In the genomic region with DNA sequence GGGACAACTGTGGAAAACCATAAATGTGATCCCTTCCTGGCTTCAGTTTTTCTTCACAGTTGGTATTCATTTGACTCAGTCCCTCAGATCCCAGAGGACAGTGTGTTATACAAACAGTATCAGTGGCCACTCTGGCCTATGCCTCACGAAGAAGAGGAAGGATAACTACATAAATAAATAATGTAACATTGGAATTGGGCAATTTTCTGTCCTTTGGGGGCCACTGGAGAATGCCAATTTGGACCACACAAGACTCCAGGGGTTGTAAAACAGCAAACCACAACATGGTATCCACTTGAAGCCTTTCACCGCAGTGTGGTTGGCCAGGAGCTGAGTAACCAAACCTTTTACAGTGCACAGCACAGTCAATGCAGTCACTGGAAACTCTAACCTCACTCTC, we compare ENCODE assay signal across 19 cellular contexts.
DNase-seq lines count a peak whose midpoint lies in the region; ATAC-seq and TF ChIP-seq lines count a peak whose summit lies in the region.
"Had no signal": no experiment of that assay in that cellular context is flagged by ENCODE, and none has a peak within 500 bp of the region (broad histone marks: within the 10 kb centered on the region; RNA-seq: fewer than 3 reads in every experiment).

No MANE protein-coding gene starts in this region.

- H3K27me3 Mint-ChIP-seq in GM23338 (ENCODE audit: insufficient read depth, low read depth, poor library complexity) (no peaks in the 10 kb centered on the region), T-cell (no peaks in the 10 kb centered on the region)
- no peaks in the 10 kb centered on the region for H3K27me3 Mint-ChIP-seq in activated T-cell treated with anti-CD3 and anti-CD28 coated beads, Interleukin-2, amount 50 U/mL, for 72 hours (ENCODE audit: low read depth)
- H3K27me3 Mint-ChIP-seq: activated CD8-positive, alpha-beta T cell treated with anti-CD3 and anti-CD28 coated beads for 36 hours; IgD-negative memory B cell; memory B cell had no signal

- no peak overlapping the region for H3K27ac Mint-ChIP-seq in GM23338
- H3K27ac Mint-ChIP-seq in T-cell = no peak overlapping the region
- no peak overlapping the region for H3K27ac Mint-ChIP-seq in activated T-cell treated with anti-CD3 and anti-CD28 coated beads, Interleukin-2, amount 50 U/mL, for 72 hours
- H3K27ac Mint-ChIP-seq: activated CD8-positive, alpha-beta T cell treated with anti-CD3 and anti-CD28 coated beads for 36 hours; CD14-positive monocyte; IgD-negative memory B cell; memory B cell had no signal

- H3K9me2 ChIP-seq in GM23338 (ENCODE audit: insufficient read depth) = no peaks in the 10 kb centered on the region

- ATAC-seq in GM23338 (no peak), GM19395 (IDR thresholded peaks at IDR 0.05; ENCODE audit: unreplicated experiment) (no peak), T-cell (replicated peaks in 1 of 4) (no peak)
- ATAC-seq in activated T-cell treated with anti-CD3 and anti-CD28 coated beads, Interleukin-2, amount 50 U/mL, for 72 hours (replicated peaks in 1 of 2) = no peak
- ATAC-seq: activated CD8-positive, alpha-beta T cell treated with anti-CD3 and anti-CD28 coated beads for 36 hours; SK-N-SH treated with all-trans-retinoic acid at 6 μM for 48 hours had no signal

- H3K27ac ChIP-seq in GM23338 (ENCODE audit: low read depth) = no peak overlapping the region
- H3K27ac ChIP-seq: vagina had no signal

- peak overlapping the region; percentile 24; the same call in 1 of the 2 replicates for H2AFZ ChIP-seq in GM23338

- no peaks in the 10 kb centered on the region for H4K20me1 ChIP-seq in GM23338 (replicated peaks; ENCODE audit: insufficient read depth)

- no peaks in the 10 kb centered on the region for H3K9me3 Mint-ChIP-seq in GM23338
- H3K9me3 Mint-ChIP-seq in T-cell = peaks cover 8 to 11% (median 11%) of the 10 kb centered on the region in 3 donors
- H3K9me3 Mint-ChIP-seq in activated T-cell treated with anti-CD3 and anti-CD28 coated beads, Interleukin-2, amount 50 U/mL, for 72 hours = peaks cover 8 to 10% of the 10 kb centered on the region in 2 donors

- H3K36me3 ChIP-seq in GM23338 (ENCODE audit: insufficient read depth) = no peaks in the 10 kb centered on the region
- H3K36me3 ChIP-seq: vagina had no signal

- H3K36me3 Mint-ChIP-seq in GM23338 (ENCODE audit: low read depth) = no peaks in the 10 kb centered on the region
- no peaks in the 10 kb centered on the region for H3K36me3 Mint-ChIP-seq in T-cell
- no peaks in the 10 kb centered on the region for H3K36me3 Mint-ChIP-seq in activated T-cell treated with anti-CD3 and anti-CD28 coated beads, Interleukin-2, amount 50 U/mL, for 72 hours (ENCODE audit: insufficient read depth in 2 of 2)
- H3K36me3 Mint-ChIP-seq: CD14-positive monocyte, IgD-negative memory B cell, memory B cell had no signal

- H3K4me3 Mint-ChIP-seq in GM23338 (no peak overlapping the region), T-cell (no peak overlapping the region)
- no peak overlapping the region for H3K4me3 Mint-ChIP-seq in activated T-cell treated with anti-CD3 and anti-CD28 coated beads, Interleukin-2, amount 50 U/mL, for 72 hours
- H3K4me3 Mint-ChIP-seq: activated CD8-positive, alpha-beta T cell treated with anti-CD3 and anti-CD28 coated beads for 36 hours; CD14-positive monocyte; IgD-negative memory B cell; memory B cell had no signal

- H3K27me3 ChIP-seq in GM23338 (ENCODE audit: insufficient read depth) = no peaks in the 10 kb centered on the region
- H3K27me3 ChIP-seq: vagina had no signal

- TF ChIP-seq CTCF in GM23338 (conservative IDR thresholded peaks at IDR 0.05; ENCODE audit: low read depth in 2 of 2) (no peak), choroid plexus epithelial cell (conservative IDR thresholded peaks at IDR 0.05; ENCODE audit: low read depth, low read length) (no peak)

- H3K79me2 ChIP-seq in GM23338 (replicated peaks; ENCODE audit: insufficient read depth) = no peaks in the 10 kb centered on the region

- no peak overlapping the region for H3K4me2 ChIP-seq in GM23338

- DNase-seq in GM23338 (ENCODE audit: low spot score) (no peak), RPMI7951 (ENCODE audit: low read depth) (peak; percentile 7), choroid plexus epithelial cell (ENCODE audit: low read depth) (peak; percentile 81), myocyte (ENCODE audit: low read depth) (peak; percentile 0), T-cell (no peak), cortex of kidney (lab: John Stamatoyannopoulos, UW) (no peak)
- no peak for DNase-seq in activated T-cell treated with anti-CD3 and anti-CD28 coated beads, Interleukin-2, amount 50 U/mL, for 72 hours
- DNase-seq: activated CD8-positive, alpha-beta T cell treated with anti-CD3 and anti-CD28 coated beads for 36 hours; activated naive CD4-positive, alpha-beta T cell treated with Interleukin-2 at 50 U/mL for 16 hours; activated T-cell treated with anti-CD3 and anti-CD28 coated beads for 4 hours; effector CD4-positive, alpha-beta T cell; NCI-H1436; NCI-H526 treated with DMSO at 0.1 percent for 48 hours had no signal

- peaks cover 9% of the 10 kb centered on the region for H3K4me1 Mint-ChIP-seq in GM23338
- H3K4me1 Mint-ChIP-seq in T-cell = no peaks in the 10 kb centered on the region
- H3K4me1 Mint-ChIP-seq in activated T-cell treated with anti-CD3 and anti-CD28 coated beads, Interleukin-2, amount 50 U/mL, for 72 hours (ENCODE audit: low read depth) = no peaks in the 10 kb centered on the region
- H3K4me1 Mint-ChIP-seq: CD14-positive monocyte, IgD-negative memory B cell, memory B cell had no signal

- H3F3A ChIP-seq in GM23338 (replicated peaks; ENCODE audit: low read depth) = no peaks in the 10 kb centered on the region

- H3K4me3 ChIP-seq in GM23338 = no peak overlapping the region
- H3K4me3 ChIP-seq in choroid plexus epithelial cell (ENCODE audit: low read depth, low read length) = no peak overlapping the region
- H3K4me3 ChIP-seq: vagina had no signal

- CTCF ChIA-PET in T-cell (lab: Charles Lee) = no interaction called here

- POLR2A ChIA-PET in T-cell (lab: Charles Lee) = no interaction called here

- peaks cover 15% of the 10 kb centered on the region for H3K4me1 ChIP-seq in GM23338 (ENCODE audit: insufficient read depth)
- H3K4me1 ChIP-seq: vagina had no signal

TF ChIP-seq in GM23338, 12 proteins besides CTCF, POLR2A, EP300 and RAD21 (continues in another document):
- TF ChIP-seq POLR2AphosphoS5 (IDR thresholded peaks at IDR 0.05; ENCODE audit: low read depth) (no peak), STAT1 (IDR thresholded peaks at IDR 0.05; ENCODE audit: unreplicated experiment) (no peak), NANOG (IDR thresholded peaks at IDR 0.05; ENCODE audit: borderline replicate concordance) (no peak), JUNB (IDR thresholded peaks at IDR 0.05; ENCODE audit: unreplicated experiment) (no peak), EZH2phosphoT487 (IDR thresholded peaks at IDR 0.05; ENCODE audit: unreplicated experiment) (no peak), EZH2 (IDR thresholded peaks at IDR 0.05; ENCODE audit: low read depth, unreplicated experiment) (no peak), ZNF114 (CRISPR knock-in tag; IDR thresholded peaks at IDR 0.05) (no peak), ZNF331 (CRISPR knock-in tag; IDR thresholded peaks at IDR 0.05; ENCODE audit: low read depth) (no peak)
- TF ChIP-seq, protein P1, sequence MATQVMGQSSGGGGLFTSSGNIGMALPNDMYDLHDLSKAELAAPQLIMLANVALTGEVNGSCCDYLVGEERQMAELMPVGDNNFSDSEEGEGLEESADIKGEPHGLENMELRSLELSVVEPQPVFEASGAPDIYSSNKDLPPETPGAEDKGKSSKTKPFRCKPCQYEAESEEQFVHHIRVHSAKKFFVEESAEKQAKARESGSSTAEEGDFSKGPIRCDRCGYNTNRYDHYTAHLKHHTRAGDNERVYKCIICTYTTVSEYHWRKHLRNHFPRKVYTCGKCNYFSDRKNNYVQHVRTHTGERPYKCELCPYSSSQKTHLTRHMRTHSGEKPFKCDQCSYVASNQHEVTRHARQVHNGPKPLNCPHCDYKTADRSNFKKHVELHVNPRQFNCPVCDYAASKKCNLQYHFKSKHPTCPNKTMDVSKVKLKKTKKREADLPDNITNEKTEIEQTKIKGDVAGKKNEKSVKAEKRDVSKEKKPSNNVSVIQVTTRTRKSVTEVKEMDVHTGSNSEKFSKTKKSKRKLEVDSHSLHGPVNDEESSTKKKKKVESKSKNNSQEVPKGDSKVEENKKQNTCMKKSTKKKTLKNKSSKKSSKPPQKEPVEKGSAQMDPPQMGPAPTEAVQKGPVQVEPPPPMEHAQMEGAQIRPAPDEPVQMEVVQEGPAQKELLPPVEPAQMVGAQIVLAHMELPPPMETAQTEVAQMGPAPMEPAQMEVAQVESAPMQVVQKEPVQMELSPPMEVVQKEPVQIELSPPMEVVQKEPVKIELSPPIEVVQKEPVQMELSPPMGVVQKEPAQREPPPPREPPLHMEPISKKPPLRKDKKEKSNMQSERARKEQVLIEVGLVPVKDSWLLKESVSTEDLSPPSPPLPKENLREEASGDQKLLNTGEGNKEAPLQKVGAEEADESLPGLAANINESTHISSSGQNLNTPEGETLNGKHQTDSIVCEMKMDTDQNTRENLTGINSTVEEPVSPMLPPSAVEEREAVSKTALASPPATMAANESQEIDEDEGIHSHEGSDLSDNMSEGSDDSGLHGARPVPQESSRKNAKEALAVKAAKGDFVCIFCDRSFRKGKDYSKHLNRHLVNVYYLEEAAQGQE (IDR thresholded peaks at IDR 0.05; ENCODE audit: unreplicated experiment) = no peak
- TF ChIP-seq, protein P2, sequence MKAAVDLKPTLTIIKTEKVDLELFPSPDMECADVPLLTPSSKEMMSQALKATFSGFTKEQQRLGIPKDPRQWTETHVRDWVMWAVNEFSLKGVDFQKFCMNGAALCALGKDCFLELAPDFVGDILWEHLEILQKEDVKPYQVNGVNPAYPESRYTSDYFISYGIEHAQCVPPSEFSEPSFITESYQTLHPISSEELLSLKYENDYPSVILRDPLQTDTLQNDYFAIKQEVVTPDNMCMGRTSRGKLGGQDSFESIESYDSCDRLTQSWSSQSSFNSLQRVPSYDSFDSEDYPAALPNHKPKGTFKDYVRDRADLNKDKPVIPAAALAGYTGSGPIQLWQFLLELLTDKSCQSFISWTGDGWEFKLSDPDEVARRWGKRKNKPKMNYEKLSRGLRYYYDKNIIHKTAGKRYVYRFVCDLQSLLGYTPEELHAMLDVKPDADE (IDR thresholded peaks at IDR 0.05) = no peak

Comparison
In these comparisons a context has a peak if more than half of its experiments do, and no peak if none do; other contexts are left out.
1. DNase-seq: peak in RPMI7951 (single experiment), choroid plexus epithelial cell (single experiment) and myocyte (single experiment); none in GM23338 (single experiment), T-cell (0 of 34), activated T-cell treated with anti-CD3 and anti-CD28 coated beads, Interleukin-2, amount 50 U/mL, for 72 hours (0 of 2) and cortex of kidney (single experiment).